15 cellular contexts compared by ENCODE assay signal in the genomic region with DNA sequence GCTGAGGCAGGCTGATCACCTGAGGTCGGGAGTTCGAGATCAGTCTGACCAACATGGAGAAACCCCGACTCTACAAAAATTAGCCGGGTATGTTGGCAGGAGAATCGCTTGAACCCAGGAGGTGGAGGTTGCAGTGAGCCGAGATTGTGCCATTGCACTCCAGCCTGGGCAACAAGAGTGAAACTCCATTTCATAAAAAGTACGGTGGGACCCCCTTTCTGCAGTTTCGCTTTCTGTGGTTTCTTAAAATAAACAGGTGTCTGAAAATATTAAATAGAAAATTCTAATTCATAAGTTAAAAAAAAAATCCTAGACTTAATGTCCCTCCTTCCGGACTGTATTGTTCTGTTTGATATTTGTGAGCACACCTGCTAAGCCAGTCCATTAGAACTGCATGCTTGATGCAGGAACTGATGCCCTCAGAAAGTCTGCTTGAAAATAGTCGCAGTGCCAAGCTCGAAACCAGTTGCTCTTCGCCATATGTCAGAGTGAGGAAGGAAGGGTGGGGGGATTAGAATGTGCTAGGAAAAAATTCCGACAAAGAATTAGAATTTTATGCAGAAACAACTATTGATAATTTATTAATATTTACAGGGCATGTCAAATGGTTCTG.
DNase-seq lines count a peak whose midpoint lies in the region; ATAC-seq and TF ChIP-seq lines count a peak whose summit lies in the region.
"Had no signal": no experiment of that assay in that cellular context is flagged by ENCODE, and none has a peak within 500 bp of the region (broad histone marks: within the 10 kb centered on the region; RNA-seq: fewer than 3 reads in every experiment).

No MANE protein-coding gene starts in this region.

- H3K27ac Mint-ChIP-seq in activated CD8-positive, alpha-beta T cell treated with anti-CD3 and anti-CD28 coated beads for 36 hours: peak overlapping the region; percentile 86
- peak overlapping the region; percentile 80 for H3K27ac Mint-ChIP-seq in memory B cell

- ATAC-seq in activated CD8-positive, alpha-beta T cell treated with anti-CD3 and anti-CD28 coated beads for 36 hours: no peak
- ATAC-seq in memory B cell (ENCODE audit: low read depth): no peak
- ATAC-seq in HG03521 (IDR thresholded peaks at IDR 0.05; ENCODE audit: unreplicated experiment): no peak
- no peak for ATAC-seq in left lung

- H3K27ac ChIP-seq in left lung: no peak overlapping the region
- H3K27ac ChIP-seq: 22Rv1, brain microvascular endothelial cell had no signal

- H3K4me1 Mint-ChIP-seq in activated CD8-positive, alpha-beta T cell treated with anti-CD3 and anti-CD28 coated beads for 36 hours (ENCODE audit: low read depth): peaks cover 83% of the 10 kb centered on the region
- peaks cover 67% of the 10 kb centered on the region for H3K4me1 Mint-ChIP-seq in memory B cell

- H3K4me3 ChIP-seq in GM08714 (ENCODE audit: low read length) (peak overlapping the region; percentile 39; the same call in 1 of the 2 replicates), left lung (no peak overlapping the region)

- intact Hi-C loops in activated CD8-positive, alpha-beta T cell treated with anti-CD3 and anti-CD28 coated beads for 36 hours (cut with micrococcal nuclease): no loop called here
- intact Hi-C loops in left lung (cut with DNase I): no loop called here

- no peaks in the 10 kb centered on the region for H3K27me3 ChIP-seq in left lung
- H3K27me3 ChIP-seq: brain microvascular endothelial cell had no signal

- H3K36me3 ChIP-seq in left lung: no peaks in the 10 kb centered on the region
- H3K36me3 ChIP-seq: brain microvascular endothelial cell had no signal

- H3K36me3 Mint-ChIP-seq in activated CD8-positive, alpha-beta T cell treated with anti-CD3 and anti-CD28 coated beads for 36 hours (ENCODE audit: low read depth): peaks cover 5% of the 10 kb centered on the region
- no peaks in the 10 kb centered on the region for H3K36me3 Mint-ChIP-seq in memory B cell

- no peaks in the 10 kb centered on the region for H3K27me3 Mint-ChIP-seq in activated CD8-positive, alpha-beta T cell treated with anti-CD3 and anti-CD28 coated beads for 36 hours
- H3K27me3 Mint-ChIP-seq in memory B cell: no peaks in the 10 kb centered on the region
- H3K27me3 Mint-ChIP-seq: activated CD4-positive, alpha-beta T cell treated with anti-CD3 and anti-CD28 coated beads, Interleukin-2, amount 10 ng/mL, durations not matched to agents 24 days and 14 days had no signal

- no peaks in the 10 kb centered on the region for H3K9me3 ChIP-seq in left lung

- no peaks in the 10 kb centered on the region for H3K9me3 Mint-ChIP-seq in activated CD8-positive, alpha-beta T cell treated with anti-CD3 and anti-CD28 coated beads for 36 hours
- no peaks in the 10 kb centered on the region for H3K9me3 Mint-ChIP-seq in memory B cell
- H3K9me3 Mint-ChIP-seq: activated CD4-positive, alpha-beta T cell treated with anti-CD3 and anti-CD28 coated beads, Interleukin-2, amount 10 ng/mL, durations not matched to agents 24 days and 14 days had no signal

- POLR2A ChIA-PET in activated CD8-positive, alpha-beta T cell treated with anti-CD3 and anti-CD28 coated beads for 36 hours (lab: Charles Lee): interaction anchor here (0.6 to 1.2 kb wide), 3 partner anchors 10 to 1254 kb away, joined by 3 to 8 read pairs (median 3); no protein-coding TSS in a partner anchor

- no peak for TF ChIP-seq CTCF in activated CD8-positive, alpha-beta T cell treated with anti-CD3 and anti-CD28 coated beads for 36 hours (IDR thresholded peaks at IDR 0.05)
- no peak for TF ChIP-seq CTCF in left lung (IDR thresholded peaks at IDR 0.05)

- CTCF ChIA-PET in activated CD8-positive, alpha-beta T cell treated with anti-CD3 and anti-CD28 coated beads for 36 hours (lab: Charles Lee): interaction anchor here (0.7 to 1.8 kb wide), 5 partner anchors 12 to 88 kb away, joined by 3 to 5 read pairs (median 3); no protein-coding TSS in a partner anchor

- peaks cover 28 to 53% of the 10 kb centered on the region in 2 donors for H3K4me1 ChIP-seq in left lung

- H3K4me3 Mint-ChIP-seq in activated CD8-positive, alpha-beta T cell treated with anti-CD3 and anti-CD28 coated beads for 36 hours: peak overlapping the region; percentile 43
- H3K4me3 Mint-ChIP-seq in memory B cell: peak overlapping the region; percentile 73

- DNase-seq in DMS 273 (lab: John Stamatoyannopoulos, UW; ENCODE audit: unreplicated experiment) (peak; percentile 57), DMS 273 treated with DMSO at 0.1 percent for 48 hours (lab: John Stamatoyannopoulos, UW) (no peak), memory B cell (ENCODE audit: low spot score in 2 of 2) (no peak), NK-92 (lab: John Stamatoyannopoulos, UW; ENCODE audit: unreplicated experiment) (no peak), left lung (no peak)
- no peak for DNase-seq in activated CD8-positive, alpha-beta T cell treated with anti-CD3 and anti-CD28 coated beads for 36 hours
- DNase-seq: activated CD4-positive, alpha-beta T cell treated with anti-CD3 and anti-CD28 coated beads, Interleukin-2, amount 10 ng/mL, durations not matched to agents 24 days and 14 days; activated effector memory CD4-positive, alpha-beta T cell treated with Interleukin-2 at 50 U/mL for 16 hours; brain microvascular endothelial cell; left cardiac atrium; NCI-H187 treated with DMSO at 0.1 percent for 48 hours; stimulated activated CD4-positive, alpha-beta T cell treated with anti-CD3 and anti-CD28 coated beads, Interleukin-15, amount 100 ng/mL, for 24 hours had no signal
